Comparison of ENCODE assay signal across 1 cellular context in the genomic region with DNA sequence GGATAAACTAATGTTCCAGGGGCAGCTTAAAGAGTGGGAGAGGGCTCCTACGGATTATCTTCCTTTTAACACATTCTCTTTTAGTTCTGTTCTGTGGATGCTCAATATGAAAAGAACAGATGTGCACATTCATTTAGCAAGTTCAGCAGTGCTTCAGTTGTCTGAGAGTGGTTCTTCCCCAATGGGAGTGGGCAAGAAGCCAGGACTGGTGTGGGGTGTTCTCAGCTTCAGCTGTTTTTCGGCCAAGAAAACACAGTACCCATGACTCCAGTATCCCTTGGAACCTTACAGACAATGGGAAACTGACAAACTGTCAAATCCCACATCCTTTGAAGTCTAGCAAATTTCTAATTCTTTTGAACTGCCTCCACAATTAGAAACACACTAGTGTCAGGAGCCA.
TF ChIP-seq lines count a peak whose summit lies in the region.

No MANE protein-coding gene starts in this region.

TF ChIP-seq in GM12878, 131 proteins besides CTCF, POLR2A, EP300 and RAD21 (continued from another document):
- TF ChIP-seq POLR2AphosphoS2 (IDR thresholded peaks at IDR 0.05; ENCODE audit: low read depth, low read length): no peak
- no peak for TF ChIP-seq RBBP5 (conservative IDR thresholded peaks at IDR 0.05)
- TF ChIP-seq ZNF207 (IDR thresholded peaks at IDR 0.05; ENCODE audit: borderline replicate concordance): no peak
- peak; percentile 35; the same call in 1 of the 2 replicates for TF ChIP-seq NFIC (IDR thresholded peaks at IDR 0.05; ENCODE audit: low read depth, low read length)
- TF ChIP-seq, protein P1, sequence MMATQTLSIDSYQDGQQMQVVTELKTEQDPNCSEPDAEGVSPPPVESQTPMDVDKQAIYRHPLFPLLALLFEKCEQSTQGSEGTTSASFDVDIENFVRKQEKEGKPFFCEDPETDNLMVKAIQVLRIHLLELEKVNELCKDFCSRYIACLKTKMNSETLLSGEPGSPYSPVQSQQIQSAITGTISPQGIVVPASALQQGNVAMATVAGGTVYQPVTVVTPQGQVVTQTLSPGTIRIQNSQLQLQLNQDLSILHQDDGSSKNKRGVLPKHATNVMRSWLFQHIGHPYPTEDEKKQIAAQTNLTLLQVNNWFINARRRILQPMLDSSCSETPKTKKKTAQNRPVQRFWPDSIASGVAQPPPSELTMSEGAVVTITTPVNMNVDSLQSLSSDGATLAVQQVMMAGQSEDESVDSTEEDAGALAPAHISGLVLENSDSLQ (IDR thresholded peaks at IDR 0.05): no peak
- peak; percentile 70 for TF ChIP-seq RUNX3 (IDR thresholded peaks at IDR 0.05; ENCODE audit: low read length)
- no peak for TF ChIP-seq HCFC1 (IDR thresholded peaks at IDR 0.05; ENCODE audit: low read length)
- TF ChIP-seq ATF7 (IDR thresholded peaks at IDR 0.05; ENCODE audit: low read depth): no peak
- peak; percentile 68 for TF ChIP-seq IRF4 (IDR thresholded peaks at IDR 0.05; ENCODE audit: low read depth, low read length)
- no peak for TF ChIP-seq ZNF217 (IDR thresholded peaks at IDR 0.05)
- no peak for TF ChIP-seq CBFB (IDR thresholded peaks at IDR 0.05; ENCODE audit: low read depth)
